Comparison of ENCODE assay signal across 2 cellular contexts in the genomic region with DNA sequence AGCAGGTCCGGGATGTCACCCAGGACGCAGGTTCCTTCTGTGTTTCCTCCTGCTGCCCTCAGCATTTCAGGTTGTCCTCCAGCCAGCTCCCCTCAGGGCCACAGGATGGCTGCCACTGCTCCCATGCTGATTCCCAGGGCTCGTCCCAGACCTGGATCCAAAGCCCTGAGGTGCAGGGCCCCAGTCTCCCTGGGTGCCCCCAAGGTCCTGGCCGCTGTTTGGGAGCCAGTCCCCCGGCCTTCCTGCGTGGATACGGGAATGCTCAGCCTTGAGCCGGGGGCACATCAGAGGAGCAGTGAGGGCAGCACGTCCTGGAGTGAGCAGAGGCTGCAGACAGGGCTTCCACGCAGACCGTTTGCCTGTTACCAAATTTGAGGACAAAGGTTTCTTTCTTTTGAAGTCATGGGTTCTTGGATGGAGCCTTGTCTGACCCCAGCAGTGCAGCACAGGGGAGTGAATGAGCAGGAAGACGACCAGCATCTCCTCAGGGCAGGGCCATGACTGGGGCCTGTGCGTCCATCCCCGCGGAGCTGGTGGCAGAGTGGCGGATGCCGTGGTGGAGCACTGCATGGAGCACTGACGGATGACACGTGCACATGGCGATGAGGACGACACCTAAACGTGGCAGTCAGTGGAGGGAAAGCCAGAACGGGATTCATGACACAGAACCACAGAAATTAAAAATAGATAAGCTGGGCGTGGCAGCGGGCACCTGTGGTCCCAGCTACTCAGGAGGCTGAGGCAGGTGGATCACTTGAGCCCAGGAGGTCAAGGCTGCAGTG.
TF ChIP-seq lines count a peak whose summit lies in the region.

No MANE protein-coding gene starts in this region.

TF ChIP-seq in K562, 482 proteins besides CTCF, POLR2A, EP300 and RAD21 (continued from another document):
- TF ChIP-seq, protein P1, sequence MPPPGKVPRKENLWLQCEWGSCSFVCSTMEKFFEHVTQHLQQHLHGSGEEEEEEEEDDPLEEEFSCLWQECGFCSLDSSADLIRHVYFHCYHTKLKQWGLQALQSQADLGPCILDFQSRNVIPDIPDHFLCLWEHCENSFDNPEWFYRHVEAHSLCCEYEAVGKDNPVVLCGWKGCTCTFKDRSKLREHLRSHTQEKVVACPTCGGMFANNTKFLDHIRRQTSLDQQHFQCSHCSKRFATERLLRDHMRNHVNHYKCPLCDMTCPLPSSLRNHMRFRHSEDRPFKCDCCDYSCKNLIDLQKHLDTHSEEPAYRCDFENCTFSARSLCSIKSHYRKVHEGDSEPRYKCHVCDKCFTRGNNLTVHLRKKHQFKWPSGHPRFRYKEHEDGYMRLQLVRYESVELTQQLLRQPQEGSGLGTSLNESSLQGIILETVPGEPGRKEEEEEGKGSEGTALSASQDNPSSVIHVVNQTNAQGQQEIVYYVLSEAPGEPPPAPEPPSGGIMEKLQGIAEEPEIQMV (tag; conservative IDR thresholded peaks at IDR 0.05; ENCODE audit: low read depth) = no peak
TF ChIP-seq in K562: peak in this region for 1.

TF ChIP-seq in HEK293T, 16 proteins besides CTCF, POLR2A, EP300 and RAD21 (continued from another document):
- TF ChIP-seq, protein P2, sequence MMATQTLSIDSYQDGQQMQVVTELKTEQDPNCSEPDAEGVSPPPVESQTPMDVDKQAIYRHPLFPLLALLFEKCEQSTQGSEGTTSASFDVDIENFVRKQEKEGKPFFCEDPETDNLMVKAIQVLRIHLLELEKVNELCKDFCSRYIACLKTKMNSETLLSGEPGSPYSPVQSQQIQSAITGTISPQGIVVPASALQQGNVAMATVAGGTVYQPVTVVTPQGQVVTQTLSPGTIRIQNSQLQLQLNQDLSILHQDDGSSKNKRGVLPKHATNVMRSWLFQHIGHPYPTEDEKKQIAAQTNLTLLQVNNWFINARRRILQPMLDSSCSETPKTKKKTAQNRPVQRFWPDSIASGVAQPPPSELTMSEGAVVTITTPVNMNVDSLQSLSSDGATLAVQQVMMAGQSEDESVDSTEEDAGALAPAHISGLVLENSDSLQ (IDR thresholded peaks at IDR 0.05) = no peak
- TF ChIP-seq FOXA1 (IDR thresholded peaks at IDR 0.05) = no peak
- no peak for TF ChIP-seq CTBP1 (IDR thresholded peaks at IDR 0.05; ENCODE audit: borderline replicate concordance)
- TF ChIP-seq BHLHE40 (IDR thresholded peaks at IDR 0.05; ENCODE audit: borderline replicate concordance) = no peak
